Comparison of ENCODE assay signal across 1 cellular context in genomic region chr10:5545778-5546710, GRCh38.
TF ChIP-seq lines count a peak whose summit lies in the region.

No MANE protein-coding gene starts in this region.

TF ChIP-seq in K562, 482 proteins besides CTCF, POLR2A, EP300 and RAD21 (continued from another document and continues in another):
- TF ChIP-seq ZNF609 (CRISPR knock-in tag; IDR thresholded peaks at IDR 0.05; ENCODE audit: borderline replicate concordance), result no peak
- TF ChIP-seq ZNF232 (CRISPR knock-in tag; IDR thresholded peaks at IDR 0.05), result no peak
- TF ChIP-seq SMARCE1 (IDR thresholded peaks at IDR 0.05), result no peak
- TF ChIP-seq HDAC8 (tag; IDR thresholded peaks at IDR 0.05), result 0 out of 2 replicates have a peak, but pooled peaks have one; percentile 26
- no peak for TF ChIP-seq TAF15 (IDR thresholded peaks at IDR 0.05; ENCODE audit: low read depth, low read length)
- TF ChIP-seq L3MBTL2 (IDR thresholded peaks at IDR 0.05), result peak; percentile 85
- peak; percentile 76; the same call in 1 of the 2 replicates for TF ChIP-seq FOSL1 (tag; conservative IDR thresholded peaks at IDR 0.05)
- TF ChIP-seq, protein P1, sequence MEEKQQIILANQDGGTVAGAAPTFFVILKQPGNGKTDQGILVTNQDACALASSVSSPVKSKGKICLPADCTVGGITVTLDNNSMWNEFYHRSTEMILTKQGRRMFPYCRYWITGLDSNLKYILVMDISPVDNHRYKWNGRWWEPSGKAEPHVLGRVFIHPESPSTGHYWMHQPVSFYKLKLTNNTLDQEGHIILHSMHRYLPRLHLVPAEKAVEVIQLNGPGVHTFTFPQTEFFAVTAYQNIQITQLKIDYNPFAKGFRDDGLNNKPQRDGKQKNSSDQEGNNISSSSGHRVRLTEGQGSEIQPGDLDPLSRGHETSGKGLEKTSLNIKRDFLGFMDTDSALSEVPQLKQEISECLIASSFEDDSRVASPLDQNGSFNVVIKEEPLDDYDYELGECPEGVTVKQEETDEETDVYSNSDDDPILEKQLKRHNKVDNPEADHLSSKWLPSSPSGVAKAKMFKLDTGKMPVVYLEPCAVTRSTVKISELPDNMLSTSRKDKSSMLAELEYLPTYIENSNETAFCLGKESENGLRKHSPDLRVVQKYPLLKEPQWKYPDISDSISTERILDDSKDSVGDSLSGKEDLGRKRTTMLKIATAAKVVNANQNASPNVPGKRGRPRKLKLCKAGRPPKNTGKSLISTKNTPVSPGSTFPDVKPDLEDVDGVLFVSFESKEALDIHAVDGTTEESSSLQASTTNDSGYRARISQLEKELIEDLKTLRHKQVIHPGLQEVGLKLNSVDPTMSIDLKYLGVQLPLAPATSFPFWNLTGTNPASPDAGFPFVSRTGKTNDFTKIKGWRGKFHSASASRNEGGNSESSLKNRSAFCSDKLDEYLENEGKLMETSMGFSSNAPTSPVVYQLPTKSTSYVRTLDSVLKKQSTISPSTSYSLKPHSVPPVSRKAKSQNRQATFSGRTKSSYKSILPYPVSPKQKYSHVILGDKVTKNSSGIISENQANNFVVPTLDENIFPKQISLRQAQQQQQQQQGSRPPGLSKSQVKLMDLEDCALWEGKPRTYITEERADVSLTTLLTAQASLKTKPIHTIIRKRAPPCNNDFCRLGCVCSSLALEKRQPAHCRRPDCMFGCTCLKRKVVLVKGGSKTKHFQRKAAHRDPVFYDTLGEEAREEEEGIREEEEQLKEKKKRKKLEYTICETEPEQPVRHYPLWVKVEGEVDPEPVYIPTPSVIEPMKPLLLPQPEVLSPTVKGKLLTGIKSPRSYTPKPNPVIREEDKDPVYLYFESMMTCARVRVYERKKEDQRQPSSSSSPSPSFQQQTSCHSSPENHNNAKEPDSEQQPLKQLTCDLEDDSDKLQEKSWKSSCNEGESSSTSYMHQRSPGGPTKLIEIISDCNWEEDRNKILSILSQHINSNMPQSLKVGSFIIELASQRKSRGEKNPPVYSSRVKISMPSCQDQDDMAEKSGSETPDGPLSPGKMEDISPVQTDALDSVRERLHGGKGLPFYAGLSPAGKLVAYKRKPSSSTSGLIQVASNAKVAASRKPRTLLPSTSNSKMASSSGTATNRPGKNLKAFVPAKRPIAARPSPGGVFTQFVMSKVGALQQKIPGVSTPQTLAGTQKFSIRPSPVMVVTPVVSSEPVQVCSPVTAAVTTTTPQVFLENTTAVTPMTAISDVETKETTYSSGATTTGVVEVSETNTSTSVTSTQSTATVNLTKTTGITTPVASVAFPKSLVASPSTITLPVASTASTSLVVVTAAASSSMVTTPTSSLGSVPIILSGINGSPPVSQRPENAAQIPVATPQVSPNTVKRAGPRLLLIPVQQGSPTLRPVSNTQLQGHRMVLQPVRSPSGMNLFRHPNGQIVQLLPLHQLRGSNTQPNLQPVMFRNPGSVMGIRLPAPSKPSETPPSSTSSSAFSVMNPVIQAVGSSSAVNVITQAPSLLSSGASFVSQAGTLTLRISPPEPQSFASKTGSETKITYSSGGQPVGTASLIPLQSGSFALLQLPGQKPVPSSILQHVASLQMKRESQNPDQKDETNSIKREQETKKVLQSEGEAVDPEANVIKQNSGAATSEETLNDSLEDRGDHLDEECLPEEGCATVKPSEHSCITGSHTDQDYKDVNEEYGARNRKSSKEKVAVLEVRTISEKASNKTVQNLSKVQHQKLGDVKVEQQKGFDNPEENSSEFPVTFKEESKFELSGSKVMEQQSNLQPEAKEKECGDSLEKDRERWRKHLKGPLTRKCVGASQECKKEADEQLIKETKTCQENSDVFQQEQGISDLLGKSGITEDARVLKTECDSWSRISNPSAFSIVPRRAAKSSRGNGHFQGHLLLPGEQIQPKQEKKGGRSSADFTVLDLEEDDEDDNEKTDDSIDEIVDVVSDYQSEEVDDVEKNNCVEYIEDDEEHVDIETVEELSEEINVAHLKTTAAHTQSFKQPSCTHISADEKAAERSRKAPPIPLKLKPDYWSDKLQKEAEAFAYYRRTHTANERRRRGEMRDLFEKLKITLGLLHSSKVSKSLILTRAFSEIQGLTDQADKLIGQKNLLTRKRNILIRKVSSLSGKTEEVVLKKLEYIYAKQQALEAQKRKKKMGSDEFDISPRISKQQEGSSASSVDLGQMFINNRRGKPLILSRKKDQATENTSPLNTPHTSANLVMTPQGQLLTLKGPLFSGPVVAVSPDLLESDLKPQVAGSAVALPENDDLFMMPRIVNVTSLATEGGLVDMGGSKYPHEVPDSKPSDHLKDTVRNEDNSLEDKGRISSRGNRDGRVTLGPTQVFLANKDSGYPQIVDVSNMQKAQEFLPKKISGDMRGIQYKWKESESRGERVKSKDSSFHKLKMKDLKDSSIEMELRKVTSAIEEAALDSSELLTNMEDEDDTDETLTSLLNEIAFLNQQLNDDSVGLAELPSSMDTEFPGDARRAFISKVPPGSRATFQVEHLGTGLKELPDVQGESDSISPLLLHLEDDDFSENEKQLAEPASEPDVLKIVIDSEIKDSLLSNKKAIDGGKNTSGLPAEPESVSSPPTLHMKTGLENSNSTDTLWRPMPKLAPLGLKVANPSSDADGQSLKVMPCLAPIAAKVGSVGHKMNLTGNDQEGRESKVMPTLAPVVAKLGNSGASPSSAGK (IDR thresholded peaks at IDR 0.05), result peak; percentile 80
- no peak for TF ChIP-seq ZNF311 (CRISPR knock-in tag; IDR thresholded peaks at IDR 0.05)
- peak; percentile 36; the same call in 1 of the 2 replicates for TF ChIP-seq ZNF584 (CRISPR knock-in tag; IDR thresholded peaks at IDR 0.05; ENCODE audit: low read depth)
- no peak for TF ChIP-seq DPF2 (IDR thresholded peaks at IDR 0.05)
- no peak for TF ChIP-seq THAP7 (CRISPR knock-in tag; IDR thresholded peaks at IDR 0.05)
- no peak for TF ChIP-seq USF2 (CRISPR knock-in tag; IDR thresholded peaks at IDR 0.05)
- TF ChIP-seq MTA1 (IDR thresholded peaks at IDR 0.05; ENCODE audit: borderline replicate concordance), result no peak
- TF ChIP-seq HDAC3 (IDR thresholded peaks at IDR 0.05; ENCODE audit: borderline replicate concordance, partially characterized antibody), result no peak
- no peak for TF ChIP-seq ID3 (CRISPR knock-in tag; IDR thresholded peaks at IDR 0.05)
- 0 out of 2 replicates have a peak, but pooled peaks have one; percentile 51 for TF ChIP-seq ID3 (tag; IDR thresholded peaks at IDR 0.05)
- TF ChIP-seq ELK3 (CRISPR knock-in tag; IDR thresholded peaks at IDR 0.05), result no peak
- TF ChIP-seq MECOM (CRISPR knock-in tag; IDR thresholded peaks at IDR 0.05), result no peak
- no peak for TF ChIP-seq ZNF551 (CRISPR knock-in tag; IDR thresholded peaks at IDR 0.05)
- TF ChIP-seq, protein P2, sequence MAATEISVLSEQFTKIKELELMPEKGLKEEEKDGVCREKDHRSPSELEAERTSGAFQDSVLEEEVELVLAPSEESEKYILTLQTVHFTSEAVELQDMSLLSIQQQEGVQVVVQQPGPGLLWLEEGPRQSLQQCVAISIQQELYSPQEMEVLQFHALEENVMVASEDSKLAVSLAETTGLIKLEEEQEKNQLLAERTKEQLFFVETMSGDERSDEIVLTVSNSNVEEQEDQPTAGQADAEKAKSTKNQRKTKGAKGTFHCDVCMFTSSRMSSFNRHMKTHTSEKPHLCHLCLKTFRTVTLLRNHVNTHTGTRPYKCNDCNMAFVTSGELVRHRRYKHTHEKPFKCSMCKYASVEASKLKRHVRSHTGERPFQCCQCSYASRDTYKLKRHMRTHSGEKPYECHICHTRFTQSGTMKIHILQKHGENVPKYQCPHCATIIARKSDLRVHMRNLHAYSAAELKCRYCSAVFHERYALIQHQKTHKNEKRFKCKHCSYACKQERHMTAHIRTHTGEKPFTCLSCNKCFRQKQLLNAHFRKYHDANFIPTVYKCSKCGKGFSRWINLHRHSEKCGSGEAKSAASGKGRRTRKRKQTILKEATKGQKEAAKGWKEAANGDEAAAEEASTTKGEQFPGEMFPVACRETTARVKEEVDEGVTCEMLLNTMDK (IDR thresholded peaks at IDR 0.05; ENCODE audit: borderline replicate concordance, insufficient read depth, low read depth, low read length, poor library complexity, severe bottlenecking), result no peak
- no peak for TF ChIP-seq ZNF57 (CRISPR knock-in tag; IDR thresholded peaks at IDR 0.05)
- TF ChIP-seq E4F1 (CRISPR knock-in tag; IDR thresholded peaks at IDR 0.05; ENCODE audit: borderline replicate concordance), result no peak
- TF ChIP-seq GATAD2A (IDR thresholded peaks at IDR 0.05), result no peak
- TF ChIP-seq ZNF277 (CRISPR knock-in tag; IDR thresholded peaks at IDR 0.05; ENCODE audit: borderline replicate concordance), result no peak
